Comparison of ENCODE assay signal across 1 cellular context in the genomic region with DNA sequence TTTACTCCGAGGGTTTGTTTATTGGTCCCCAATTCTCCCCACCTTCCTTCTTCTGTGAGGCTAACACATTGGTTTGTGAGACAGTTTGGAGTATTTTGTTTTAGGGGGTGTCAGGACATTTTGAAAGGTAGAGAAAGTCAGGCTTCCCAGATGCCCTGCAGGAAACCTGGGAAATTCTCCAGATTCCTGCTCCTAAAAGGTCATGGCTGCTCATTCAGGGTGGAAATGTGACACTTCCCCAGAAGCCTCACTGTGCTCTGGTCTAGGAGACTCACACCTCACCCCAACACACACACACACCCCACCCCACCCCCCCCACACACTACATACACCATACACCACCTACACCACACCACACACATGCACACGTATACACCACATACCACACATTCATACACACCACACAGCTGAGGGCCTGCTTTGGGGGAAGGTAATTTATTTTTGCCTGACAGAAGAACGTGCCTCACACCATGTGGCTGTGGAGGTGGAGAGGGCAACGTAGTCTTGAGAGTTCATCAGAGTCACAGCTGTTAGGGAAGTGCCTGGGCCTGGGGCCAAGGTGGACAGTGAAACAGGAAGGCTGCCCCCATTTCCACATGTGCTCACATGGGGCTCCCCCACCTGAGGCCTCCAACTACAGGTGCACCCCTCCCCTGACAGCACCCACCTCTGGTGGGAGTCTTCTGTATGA.
TF ChIP-seq lines count a peak whose summit lies in the region.

No MANE protein-coding gene starts in this region.

TF ChIP-seq in GM23338, 12 proteins besides CTCF, POLR2A, EP300 and RAD21 (continued from another document):
- TF ChIP-seq, protein P1, sequence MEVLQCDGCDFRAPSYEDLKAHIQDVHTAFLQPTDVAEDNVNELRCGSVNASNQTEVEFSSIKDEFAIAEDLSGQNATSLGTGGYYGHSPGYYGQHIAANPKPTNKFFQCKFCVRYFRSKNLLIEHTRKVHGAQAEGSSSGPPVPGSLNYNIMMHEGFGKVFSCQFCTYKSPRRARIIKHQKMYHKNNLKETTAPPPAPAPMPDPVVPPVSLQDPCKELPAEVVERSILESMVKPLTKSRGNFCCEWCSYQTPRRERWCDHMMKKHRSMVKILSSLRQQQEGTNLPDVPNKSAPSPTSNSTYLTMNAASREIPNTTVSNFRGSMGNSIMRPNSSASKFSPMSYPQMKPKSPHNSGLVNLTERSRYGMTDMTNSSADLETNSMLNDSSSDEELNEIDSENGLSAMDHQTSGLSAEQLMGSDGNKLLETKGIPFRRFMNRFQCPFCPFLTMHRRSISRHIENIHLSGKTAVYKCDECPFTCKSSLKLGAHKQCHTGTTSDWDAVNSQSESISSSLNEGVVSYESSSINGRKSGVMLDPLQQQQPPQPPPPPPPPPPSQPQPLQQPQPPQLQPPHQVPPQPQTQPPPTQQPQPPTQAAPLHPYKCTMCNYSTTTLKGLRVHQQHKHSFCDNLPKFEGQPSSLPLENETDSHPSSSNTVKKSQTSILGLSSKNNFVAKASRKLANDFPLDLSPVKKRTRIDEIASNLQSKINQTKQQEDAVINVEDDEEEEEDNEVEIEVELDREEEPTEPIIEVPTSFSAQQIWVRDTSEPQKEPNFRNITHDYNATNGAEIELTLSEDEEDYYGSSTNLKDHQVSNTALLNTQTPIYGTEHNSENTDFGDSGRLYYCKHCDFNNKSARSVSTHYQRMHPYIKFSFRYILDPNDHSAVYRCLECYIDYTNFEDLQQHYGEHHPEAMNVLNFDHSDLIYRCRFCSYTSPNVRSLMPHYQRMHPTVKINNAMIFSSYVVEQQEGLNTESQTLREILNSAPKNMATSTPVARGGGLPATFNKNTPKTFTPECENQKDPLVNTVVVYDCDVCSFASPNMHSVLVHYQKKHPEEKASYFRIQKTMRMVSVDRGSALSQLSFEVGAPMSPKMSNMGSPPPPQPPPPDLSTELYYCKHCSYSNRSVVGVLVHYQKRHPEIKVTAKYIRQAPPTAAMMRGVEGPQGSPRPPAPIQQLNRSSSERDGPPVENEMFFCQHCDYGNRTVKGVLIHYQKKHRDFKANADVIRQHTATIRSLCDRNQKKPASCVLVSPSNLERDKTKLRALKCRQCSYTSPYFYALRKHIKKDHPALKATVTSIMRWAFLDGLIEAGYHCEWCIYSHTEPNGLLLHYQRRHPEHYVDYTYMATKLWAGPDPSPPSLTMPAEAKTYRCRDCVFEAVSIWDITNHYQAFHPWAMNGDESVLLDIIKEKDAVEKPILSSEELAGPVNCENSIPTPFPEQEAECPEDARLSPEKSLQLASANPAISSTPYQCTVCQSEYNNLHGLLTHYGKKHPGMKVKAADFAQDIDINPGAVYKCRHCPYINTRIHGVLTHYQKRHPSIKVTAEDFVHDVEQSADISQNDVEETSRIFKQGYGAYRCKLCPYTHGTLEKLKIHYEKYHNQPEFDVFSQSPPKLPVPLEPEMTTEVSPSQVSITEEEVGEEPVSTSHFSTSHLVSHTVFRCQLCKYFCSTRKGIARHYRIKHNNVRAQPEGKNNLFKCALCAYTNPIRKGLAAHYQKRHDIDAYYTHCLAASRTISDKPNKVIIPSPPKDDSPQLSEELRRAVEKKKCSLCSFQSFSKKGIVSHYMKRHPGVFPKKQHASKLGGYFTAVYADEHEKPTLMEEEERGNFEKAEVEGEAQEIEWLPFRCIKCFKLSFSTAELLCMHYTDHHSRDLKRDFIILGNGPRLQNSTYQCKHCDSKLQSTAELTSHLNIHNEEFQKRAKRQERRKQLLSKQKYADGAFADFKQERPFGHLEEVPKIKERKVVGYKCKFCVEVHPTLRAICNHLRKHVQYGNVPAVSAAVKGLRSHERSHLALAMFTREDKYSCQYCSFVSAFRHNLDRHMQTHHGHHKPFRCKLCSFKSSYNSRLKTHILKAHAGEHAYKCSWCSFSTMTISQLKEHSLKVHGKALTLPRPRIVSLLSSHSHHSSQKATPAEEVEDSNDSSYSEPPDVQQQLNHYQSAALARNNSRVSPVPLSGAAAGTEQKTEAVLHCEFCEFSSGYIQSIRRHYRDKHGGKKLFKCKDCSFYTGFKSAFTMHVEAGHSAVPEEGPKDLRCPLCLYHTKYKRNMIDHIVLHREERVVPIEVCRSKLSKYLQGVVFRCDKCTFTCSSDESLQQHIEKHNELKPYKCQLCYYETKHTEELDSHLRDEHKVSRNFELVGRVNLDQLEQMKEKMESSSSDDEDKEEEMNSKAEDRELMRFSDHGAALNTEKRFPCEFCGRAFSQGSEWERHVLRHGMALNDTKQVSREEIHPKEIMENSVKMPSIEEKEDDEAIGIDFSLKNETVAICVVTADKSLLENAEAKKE (CRISPR knock-in tag; IDR thresholded peaks at IDR 0.05) = no peak
- TF ChIP-seq NANOG (IDR thresholded peaks at IDR 0.05; ENCODE audit: borderline replicate concordance) = no peak
